Comparison of ENCODE assay signal across 8 cellular contexts in genomic region chr7:25856056-25856780, GRCh38.
DNase-seq lines count a peak whose midpoint lies in the region; ATAC-seq, FAIRE-seq and TF ChIP-seq lines count a peak whose summit lies in the region.

No MANE protein-coding gene starts in this region.

- H3K4me3 ChIP-seq in DOHH2 (ENCODE audit: low read length) (peak overlapping the region; percentile 73), K562 (peak overlapping the region; percentile 50), neuron (ENCODE audit: low read length) (peak overlapping the region; percentile 66)

- in situ Hi-C loops in K562 (cut with MboI) = no loop called here

- H3K79me2 ChIP-seq in DOHH2 (ENCODE audit: control insufficient read depth, low read length) = no peaks in the 10 kb centered on the region
- no peaks in the 10 kb centered on the region; the same call in 2 of the 3 replicates for H3K79me2 ChIP-seq in K562 (ENCODE audit: control insufficient read depth, insufficient read depth, low read length)

- H2AFZ ChIP-seq in K562 (ENCODE audit: low read depth, low read length) (peak overlapping the region; percentile 91), neuron (ENCODE audit: low read depth, low read length) (no peak overlapping the region)

- TF ChIP-seq CTCF in DOHH2 (IDR thresholded peaks at IDR 0.05; ENCODE audit: low read depth, low read length, poor library complexity, severe bottlenecking) (no peak), K562 (IDR thresholded peaks at IDR 0.05 in 2 of 3, conservative IDR thresholded peaks at IDR 0.05 in 1 of 3; ENCODE audit: insufficient read depth in 2 of 3, low read depth in 1 of 3, low read length in 3 of 3) (no peak), GM10266 (IDR thresholded peaks at IDR 0.05; ENCODE audit: control insufficient read depth, insufficient read depth, low read depth, missing control alignments) (no peak)

- peaks cover 8% of the 10 kb centered on the region for H3F3A ChIP-seq in DOHH2 (ENCODE audit: control insufficient read depth, insufficient read depth)

- H3K36me3 ChIP-seq in DOHH2 (ENCODE audit: control insufficient read depth, low read length) (no peaks in the 10 kb centered on the region), K562 (ENCODE audit: control insufficient read depth, insufficient read depth, low read length) (no peaks in the 10 kb centered on the region), neuron (ENCODE audit: insufficient read depth, low read length) (no peaks in the 10 kb centered on the region)

- peaks cover 24% of the 10 kb centered on the region for H3K4me1 ChIP-seq in DOHH2 (ENCODE audit: control insufficient read depth, low read length)
- H3K4me1 ChIP-seq in K562 (replicated peaks in 1 of 2; ENCODE audit: control insufficient read depth in 2 of 2, insufficient read depth in 2 of 2, low read length in 2 of 2) = peaks cover 12 to 31% of the 10 kb centered on the region in 2 experiments; a peak in 4 of 5 replicates
- H3K4me1 ChIP-seq in neuron (ENCODE audit: insufficient read depth, low read length) = peaks cover 32% of the 10 kb centered on the region

- H3K9me1 ChIP-seq in K562 (ENCODE audit: control insufficient read depth, insufficient read depth, low read length) = no peaks in the 10 kb centered on the region

- no peak for FAIRE-seq in K562 (lab: Jason Lieb, UNC)

- no peak for TF ChIP-seq POLR2A in K562 (conservative IDR thresholded peaks at IDR 0.05)

- no peaks in the 10 kb centered on the region for H3K9me2 ChIP-seq in DOHH2 (replicated peaks; ENCODE audit: control insufficient read depth, low read length)

- CTCF ChIA-PET in K562 (lab: Yijun Ruan, JAX; ENCODE audit: low intra/inter-chr PET ratio) = interaction anchor here (1.3 kb wide), 1 partner anchor 509 kb away, joined by 5 read pairs; no protein-coding TSS in a partner anchor

- peak overlapping the region; percentile 86 to 92 for H3K9ac ChIP-seq in K562 (ENCODE audit: insufficient read depth in 1 of 2, low read depth in 2 of 2, low read length in 2 of 2)

- no peak for TF ChIP-seq EP300 in K562 (IDR thresholded peaks at IDR 0.05; ENCODE audit: low read length)

- 1% methylated on average over 18 of the region's 18 CpGs for WGBS in K562 (ENCODE audit: insufficient coverage, low coverage, missing lambda C conversion rate)

- H3K27me3 ChIP-seq in DOHH2 (ENCODE audit: control insufficient read depth, low read length) = peaks cover 30% of the 10 kb centered on the region
- H3K27me3 ChIP-seq in K562 (ENCODE audit: control insufficient read depth in 2 of 2, insufficient read depth in 2 of 2, low read length in 2 of 2) = no peaks in the 10 kb centered on the region
- H3K27me3 ChIP-seq in neuron (ENCODE audit: insufficient read depth, low read length) = peaks cover 37% of the 10 kb centered on the region

- TF ChIP-seq RAD21 in K562 (CRISPR knock-in tag; conservative IDR thresholded peaks at IDR 0.05 in 1 of 2, IDR thresholded peaks at IDR 0.05 in 1 of 2) = no peak

- H3K27ac ChIP-seq in DOHH2 (ENCODE audit: low read depth, low read length) (peak overlapping the region; percentile 10; the same call in 1 of the 2 replicates), K562 (ENCODE audit: extremely low read depth, low read depth, low read length) (peak overlapping the region; percentile 92)

- peak overlapping the region; percentile 79 for H3K4me2 ChIP-seq in DOHH2 (ENCODE audit: low read length)
- peak overlapping the region; percentile 91 for H3K4me2 ChIP-seq in K562 (ENCODE audit: insufficient read depth, low read length)

- POLR2A ChIA-PET in K562 (lab: Yijun Ruan, JAX) = interaction anchor here (0.6 to 1.5 kb wide), 4 partner anchors 12 to 600 kb away, joined by 3 read pairs; no protein-coding TSS in a partner anchor

- H3K9me3 ChIP-seq in DOHH2 (ENCODE audit: control insufficient read depth, insufficient read depth, low read length) (peaks cover 16% of the 10 kb centered on the region), K562 (replicated peaks; ENCODE audit: control insufficient read depth, insufficient read depth, low read depth, low read length) (no peaks in the 10 kb centered on the region), neuron (ENCODE audit: low read length) (peaks cover 4% of the 10 kb centered on the region)

- ATAC-seq in K562 = peak; percentile 60

- BruUV-seq in K562 (replicated peaks; lab: Mats Ljungman, UMichigan) = TSS peak; percentile 56

- intact Hi-C loops in K562 (cut with micrococcal nuclease) (loop anchor here (10.0 kb wide), 2 partner anchors 361 to 509 kb away; no protein-coding TSS in a partner anchor), posterior vena cava (cut with DNase I) (loop anchor here (2.0 to 10.0 kb wide), 2 partner anchors 597 to 1309 kb away; partner anchors contain the start of gene HOXA9 (in 1 of the 2))

- DNase-seq in NCI-H1092 treated with DMSO at 0.1 percent for 48 hours (lab: John Stamatoyannopoulos, UW) = peak; percentile 96
- DNase-seq in K562 (ENCODE audit: extremely low read depth in 1 of 4, low spot score in 3 of 4) = peak in 1 of 4 experiments; percentile 59
- no peak for DNase-seq in GM10266 (ENCODE audit: extremely low spot score)
- DNase-seq in NCI-H2029 treated with DMSO at 0.1 percent for 48 hours (lab: John Stamatoyannopoulos, UW) = no peak
- DNase-seq in middle frontal gyrus (ENCODE audit: extremely low spot score, low spot score) = no peak
- DNase-seq in posterior vena cava (ENCODE audit: low spot score) = no peak

- no peaks in the 10 kb centered on the region for H4K20me1 ChIP-seq in DOHH2 (ENCODE audit: control insufficient read depth, insufficient read depth, low read depth, low read length)
- H4K20me1 ChIP-seq in K562 (replicated peaks; ENCODE audit: control insufficient read depth, insufficient read depth, low read length) = no peaks in the 10 kb centered on the region

TF ChIP-seq in K562, 482 proteins besides CTCF, POLR2A, EP300 and RAD21 (continues in another document):
- TF ChIP-seq THRB (CRISPR knock-in tag; conservative IDR thresholded peaks at IDR 0.05) (0 out of 2 replicates have a peak, but pooled peaks have one; percentile 26), SMAD1 (IDR thresholded peaks at IDR 0.05; ENCODE audit: low read depth, low read length, partially characterized antibody) (peak; percentile 15), MBD1 (CRISPR knock-in tag; IDR thresholded peaks at IDR 0.05) (no peak), CCNT2 (IDR thresholded peaks at IDR 0.05; ENCODE audit: borderline replicate concordance, extremely low read depth, insufficient read length, low read depth, low read length) (no peak), ZNF12 (CRISPR knock-in tag; IDR thresholded peaks at IDR 0.05) (no peak), SMARCC2 (IDR thresholded peaks at IDR 0.05; ENCODE audit: low read depth) (no peak; the same call in 1 of the 2 replicates), DNMT1 (IDR thresholded peaks at IDR 0.05) (no peak), MAFK (IDR thresholded peaks at IDR 0.05; ENCODE audit: low read length) (no peak)
